ENCODE assay signal across 9 cellular contexts in genomic region chr7:130141161-130141857, GRCh38.
DNase-seq lines count a peak whose midpoint lies in the region; ATAC-seq and TF ChIP-seq lines count a peak whose summit lies in the region.
"Had no signal": no experiment of that assay in that cellular context is flagged by ENCODE, and none has a peak within 500 bp of the region (broad histone marks: within the 10 kb centered on the region; RNA-seq: fewer than 3 reads in every experiment).

No MANE protein-coding gene starts in this region.

- no peaks in the 10 kb centered on the region for H3K27me3 ChIP-seq in foreskin keratinocyte
- H3K27me3 ChIP-seq: SJSA1 had no signal

- H3K4me3 Mint-ChIP-seq in naive thymus-derived CD8-positive, alpha-beta T cell: peak overlapping the region; percentile 78 to 88 (median 82)

- H3K27ac ChIP-seq in foreskin keratinocyte: peak overlapping the region; percentile 47
- peak overlapping the region; percentile 97 for H3K27ac ChIP-seq in temporal lobe (ENCODE audit: low read depth, low read length)
- H3K27ac ChIP-seq: SJSA1 had no signal

- peak; percentile 81 for DNase-seq in activated effector memory CD4-positive, alpha-beta T cell treated with anti-CD3 and anti-CD28 coated beads, Interleukin-2, amount 50 U/mL, for 16 hours
- DNase-seq in foreskin keratinocyte: peak in 1 of 2 donors; percentile 21
- DNase-seq in naive thymus-derived CD8-positive, alpha-beta T cell: peak in 9 of 10 donors; percentile 25 to 71 (median 48)
- DNase-seq in amniotic stem cell (lab: John Stamatoyannopoulos, UW): no peak

- ATAC-seq in GM18517 (IDR thresholded peaks at IDR 0.05; ENCODE audit: unreplicated experiment) (peak; percentile 60), HG03565 (IDR thresholded peaks at IDR 0.05; ENCODE audit: unreplicated experiment) (peak; percentile 59), foreskin keratinocyte (peak; percentile 71), HG03108 (IDR thresholded peaks at IDR 0.05; ENCODE audit: unreplicated experiment) (no peak)
- peak; percentile 80 to 82 for ATAC-seq in naive thymus-derived CD8-positive, alpha-beta T cell

- POLR2A ChIA-PET in naive thymus-derived CD8-positive, alpha-beta T cell (lab: Charles Lee): interaction anchor here (0.6 to 3.2 kb wide), 6 partner anchors 10 to 71 kb away, joined by 3 to 20 read pairs (median 3); partner anchors contain the start of genes KLHDC10 and TMEM209

- no peaks in the 10 kb centered on the region for H3K27me3 Mint-ChIP-seq in naive thymus-derived CD8-positive, alpha-beta T cell

- H3K27ac Mint-ChIP-seq in naive thymus-derived CD8-positive, alpha-beta T cell: peak overlapping the region; percentile 15 to 91 (median 75)

- peaks cover 6% of the 10 kb centered on the region for H3K4me1 ChIP-seq in foreskin keratinocyte
- H3K4me1 ChIP-seq: SJSA1 had no signal

- peak; percentile 19 for TF ChIP-seq CTCF in foreskin keratinocyte (conservative IDR thresholded peaks at IDR 0.05)

- peaks cover 5 to 35% (median 17%) of the 10 kb centered on the region in 4 donors for H3K4me1 Mint-ChIP-seq in naive thymus-derived CD8-positive, alpha-beta T cell

- peaks cover under 1 to 7% (median 2%) of the 10 kb centered on the region in 3 donors for H3K36me3 Mint-ChIP-seq in naive thymus-derived CD8-positive, alpha-beta T cell

- no peaks in the 10 kb centered on the region for H3K9me3 Mint-ChIP-seq in naive thymus-derived CD8-positive, alpha-beta T cell
